Comparison of ENCODE assay signal across 8 cellular contexts in genomic region chr18:66410692-66411091, GRCh38.
"Had no signal": no experiment of that assay in that cellular context is flagged by ENCODE, and none has a peak within 500 bp of the region (broad histone marks: within the 10 kb centered on the region; RNA-seq: fewer than 3 reads in every experiment).

No MANE protein-coding gene starts in this region.

- ATAC-seq: HCT116, K562 had no signal

- H3K4me3 Mint-ChIP-seq: HFFc6 had no signal

- DNase-seq: GOT3, H7, HFFc6, IMR-90 had no signal

- H3K4me3 ChIP-seq: HAP-1, K562 had no signal

- H3K4me1 ChIP-seq: HAP-1 had no signal

- H3K27ac Mint-ChIP-seq: HFFc6 had no signal

- H3K36me3 ChIP-seq: HAP-1 had no signal

- H3K9me3 ChIP-seq: HAP-1 had no signal

- FAIRE-seq: HTR-8/SVneo, K562 had no signal
